24 cellular contexts compared by ENCODE assay signal in genomic region chr9:98329281-98329680, GRCh38.
"Had no signal": no experiment of that assay in that cellular context is flagged by ENCODE, and none has a peak within 500 bp of the region (broad histone marks: within the 10 kb centered on the region; RNA-seq: fewer than 3 reads in every experiment).

No MANE protein-coding gene starts in this region.

- H3K27ac Mint-ChIP-seq: activated naive CD4-positive, alpha-beta T cell treated with anti-CD3 and anti-CD28 coated beads, Interleukin-2, amount 10 ng/mL, durations not matched to agents 7 days and 5 days; activated naive CD8-positive, alpha-beta T cell treated with anti-CD3 and anti-CD28 coated beads, Interleukin-2, amount 50 U/mL, for 24 hours; immature natural killer cell; natural killer cell treated with Interleukin-12 subunit alpha and Interleukin-12 subunit beta and Interleukin-15 and Interleukin-18, amount 100 ng/mL, for 72 hours; stimulated activated naive CD8-positive, alpha-beta T cell treated with anti-CD3 and anti-CD28 coated beads, Interleukin-15, Interleukin-2, amounts not matched to agents 100 ng/mL and 50 ng/mL, for 24 hours had no signal

- H3K4me3 Mint-ChIP-seq: activated naive CD4-positive, alpha-beta T cell treated with anti-CD3 and anti-CD28 coated beads, Interleukin-2, amount 10 ng/mL, durations not matched to agents 7 days and 5 days; activated naive CD8-positive, alpha-beta T cell treated with anti-CD3 and anti-CD28 coated beads, Interleukin-2, amount 50 U/mL, for 24 hours; immature natural killer cell; natural killer cell treated with Interleukin-12 subunit alpha and Interleukin-12 subunit beta and Interleukin-15 and Interleukin-18, amount 100 ng/mL, for 72 hours; stimulated activated naive CD8-positive, alpha-beta T cell treated with anti-CD3 and anti-CD28 coated beads, Interleukin-15, Interleukin-2, amounts not matched to agents 100 ng/mL and 50 ng/mL, for 24 hours had no signal

- H3K4me1 ChIP-seq: pancreas, psoas muscle, right atrium auricular region had no signal

- H3K9me3 ChIP-seq: neutrophil, pancreas, psoas muscle, right atrium auricular region, tibial artery had no signal

- H2AFZ ChIP-seq: hepatocyte had no signal

- H3K9me3 Mint-ChIP-seq: activated naive CD4-positive, alpha-beta T cell treated with anti-CD3 and anti-CD28 coated beads, Interleukin-2, amount 10 ng/mL, durations not matched to agents 7 days and 5 days; activated naive CD8-positive, alpha-beta T cell treated with anti-CD3 and anti-CD28 coated beads, Interleukin-2, amount 50 U/mL, for 24 hours; natural killer cell treated with Interleukin-12 subunit alpha and Interleukin-12 subunit beta and Interleukin-15 and Interleukin-18, amount 100 ng/mL, for 72 hours; stimulated activated naive CD8-positive, alpha-beta T cell treated with anti-CD3 and anti-CD28 coated beads, Interleukin-15, Interleukin-2, amounts not matched to agents 100 ng/mL and 50 ng/mL, for 24 hours had no signal

- H3K27me3 ChIP-seq: cardiac muscle cell, hepatocyte, pancreas, right atrium auricular region had no signal

- H3K27ac ChIP-seq: cardiac muscle cell, hepatocyte, neutrophil, pancreas, psoas muscle, right atrium auricular region, tibial artery had no signal

- H3K36me3 ChIP-seq: cardiac muscle cell, neutrophil, pancreas, right atrium auricular region, tibial artery had no signal

- H3K79me2 ChIP-seq: hepatocyte had no signal

- H3K4me3 ChIP-seq: cardiac muscle cell, hepatocyte, pancreas, psoas muscle, right atrium auricular region, tibial artery had no signal

- ATAC-seq: activated naive CD8-positive, alpha-beta T cell treated with anti-CD3 and anti-CD28 coated beads, Interleukin-2, amount 50 U/mL, for 24 hours; left ventricle myocardium superior; natural killer cell treated with Interleukin-12 subunit alpha and Interleukin-12 subunit beta and Interleukin-15 and Interleukin-18, amount 100 ng/mL, for 72 hours; pancreas; psoas muscle had no signal

- H3K4me2 ChIP-seq: hepatocyte had no signal

- H3K36me3 Mint-ChIP-seq: activated naive CD4-positive, alpha-beta T cell treated with anti-CD3 and anti-CD28 coated beads, Interleukin-2, amount 10 ng/mL, durations not matched to agents 7 days and 5 days; immature natural killer cell; natural killer cell treated with Interleukin-12 subunit alpha and Interleukin-12 subunit beta and Interleukin-15 and Interleukin-18, amount 100 ng/mL, for 72 hours had no signal

- H3K4me1 Mint-ChIP-seq: activated naive CD8-positive, alpha-beta T cell treated with anti-CD3 and anti-CD28 coated beads, Interleukin-2, amount 50 U/mL, for 24 hours; immature natural killer cell had no signal

- DNase-seq: activated CD4-positive, alpha-beta T cell treated with anti-CD3 and anti-CD28 coated beads for 1 hour; activated CD4-positive, alpha-beta T cell treated with anti-CD3 and anti-CD28 coated beads, Interleukin-2, amount 50 U/mL, for 1 hour; activated CD8-positive, alpha-beta memory T cell treated with anti-CD3 and anti-CD28 coated beads for 24 hours; activated effector memory CD4-positive, alpha-beta T cell treated with Interleukin-2 at 50 U/mL for 16 hours; activated naive CD4-positive, alpha-beta T cell treated with anti-CD3 and anti-CD28 coated beads, Interleukin-2, amount 10 ng/mL, durations not matched to agents 7 days and 5 days; activated naive CD8-positive, alpha-beta T cell treated with anti-CD3 and anti-CD28 coated beads, Interleukin-2, amount 50 U/mL, for 24 hours; activated T-cell treated with anti-CD3 and anti-CD28 coated beads, Interleukin-2, amount 50 U/mL, for 48 hours; cortex of kidney; glutamatergic neuron; immature natural killer cell; left ventricle myocardium superior; mammary epithelial cell; pancreas; psoas muscle; stimulated activated CD4-positive, alpha-beta T cell treated with anti-CD3 and anti-CD28 coated beads, Interleukin-1b, Interleukin-23, amount 100 ng/mL, for 48 hours; substantia nigra; T-helper 9 cell; tibial artery had no signal
